Comparison of ENCODE assay signal across 15 cellular contexts in the genomic region with DNA sequence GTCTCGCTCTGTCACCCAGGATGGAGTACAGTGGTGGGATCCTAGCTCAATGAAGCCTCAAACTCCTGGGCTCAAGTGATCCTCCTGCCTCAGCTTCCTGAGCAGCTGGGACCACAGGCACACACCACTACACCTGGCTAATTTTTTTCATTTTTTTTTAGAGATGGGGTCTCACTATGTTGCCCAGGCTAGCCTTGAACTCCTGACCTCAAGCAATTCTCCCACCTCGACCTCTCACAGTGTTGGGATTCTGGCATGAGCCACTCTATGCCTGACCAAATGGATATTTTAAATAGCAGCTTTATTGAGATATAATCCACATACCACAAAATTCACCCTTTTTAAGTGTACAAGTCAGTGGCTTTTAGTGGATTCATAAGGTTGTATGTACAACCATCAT. TPM values are rescaled to one million over a fixed set of nuclear protein-coding genes. Genes with fewer than 3 reads are reported as not detected.
DNase-seq lines count a peak whose midpoint lies in the region; ATAC-seq and TF ChIP-seq lines count a peak whose summit lies in the region.
"Had no signal": no experiment of that assay in that cellular context is flagged by ENCODE, and none has a peak within 500 bp of the region (broad histone marks: within the 10 kb centered on the region; RNA-seq: fewer than 3 reads in every experiment).

No MANE protein-coding gene starts in this region.

- H3K4me3 Mint-ChIP-seq in CD4-positive, alpha-beta memory T cell, result peak overlapping the region in 6 of 8 donors; percentile 28 to 81 (median 62)
- H3K4me3 Mint-ChIP-seq in activated naive CD8-positive, alpha-beta T cell treated with anti-CD3 and anti-CD28 coated beads, Interleukin-2, amount 50 U/mL, for 24 hours, result no peak overlapping the region
- H3K4me3 Mint-ChIP-seq in natural killer cell, result peak overlapping the region; percentile 76

- H3K4me2 ChIP-seq in BLaER1 (peak overlapping the region; percentile 11; the same call in 1 of the 2 replicates), osteoblast (ENCODE audit: insufficient read depth, low read length) (no peak overlapping the region)

- peaks cover 87% of the 10 kb centered on the region for H3K79me2 ChIP-seq in osteoblast (ENCODE audit: insufficient read depth, low read length)

- CTCF ChIA-PET in CD4-positive, alpha-beta memory T cell (lab: Charles Lee; ENCODE audit: partially characterized antibody), result interaction anchor here (1.0 to 1.5 kb wide), 4 partner anchors 13 to 534 kb away, joined by 3 to 4 read pairs (median 3); no protein-coding TSS in a partner anchor

- H3K4me1 ChIP-seq in BLaER1 (peaks cover 23% of the 10 kb centered on the region), heart right ventricle (peaks cover 4 to 97% (median 34%) of the 10 kb centered on the region in 9 donors), osteoblast (ENCODE audit: insufficient read depth, low read length) (peaks cover 13% of the 10 kb centered on the region)
- H3K4me1 ChIP-seq in CD4-positive, alpha-beta memory T cell (ENCODE audit: insufficient read depth, low read length), result peaks cover 83% of the 10 kb centered on the region

- no peak overlapping the region for H3K27ac ChIP-seq in BLaER1
- no peak overlapping the region for H3K27ac ChIP-seq in CD4-positive, alpha-beta memory T cell (ENCODE audit: low read depth, low read length)
- no peak overlapping the region for H3K27ac ChIP-seq in heart right ventricle
- no peak overlapping the region for H3K27ac ChIP-seq in osteoblast (ENCODE audit: low read depth, low read length)

- peaks cover 69% of the 10 kb centered on the region for H3K36me3 ChIP-seq in BLaER1
- peaks cover 28% of the 10 kb centered on the region for H3K36me3 ChIP-seq in CD4-positive, alpha-beta memory T cell (ENCODE audit: insufficient read depth, low read length)
- peaks cover 0 to 69% (median 3%) of the 10 kb centered on the region in 9 donors for H3K36me3 ChIP-seq in heart right ventricle
- peaks cover 18% of the 10 kb centered on the region for H3K36me3 ChIP-seq in osteoblast (ENCODE audit: insufficient read depth, low read length)

- H3K36me3 Mint-ChIP-seq in CD4-positive, alpha-beta memory T cell, result peaks cover 10 to 69% of the 10 kb centered on the region in 2 donors
- H3K36me3 Mint-ChIP-seq in activated naive CD8-positive, alpha-beta T cell treated with anti-CD3 and anti-CD28 coated beads, Interleukin-2, amount 50 U/mL, for 24 hours (ENCODE audit: low read depth), result peaks cover 24% of the 10 kb centered on the region
- no peaks in the 10 kb centered on the region for H3K36me3 Mint-ChIP-seq in natural killer cell

- no peak for ATAC-seq in activated naive CD8-positive, alpha-beta T cell treated with anti-CD3 and anti-CD28 coated beads, Interleukin-2, amount 50 U/mL, for 24 hours
- ATAC-seq in natural killer cell (no peak), heart right ventricle (no peak)
- ATAC-seq: Panc1, Right ventricle myocardium inferior had no signal

- no peak overlapping the region for H3K9ac ChIP-seq in BLaER1

- H3K27me3 Mint-ChIP-seq in CD4-positive, alpha-beta memory T cell, result no peaks in the 10 kb centered on the region
- H3K27me3 Mint-ChIP-seq in activated naive CD8-positive, alpha-beta T cell treated with anti-CD3 and anti-CD28 coated beads, Interleukin-2, amount 50 U/mL, for 24 hours, result no peaks in the 10 kb centered on the region
- H3K27me3 Mint-ChIP-seq in natural killer cell (ENCODE audit: low read depth in 2 of 2), result no peaks in the 10 kb centered on the region

- H4K20me1 ChIP-seq in BLaER1, result peaks cover 98% of the 10 kb centered on the region
- H4K20me1 ChIP-seq in osteoblast (ENCODE audit: insufficient read depth, low read length), result peaks cover 33% of the 10 kb centered on the region

- H3K27me3 ChIP-seq in BLaER1, result no peaks in the 10 kb centered on the region
- no peaks in the 10 kb centered on the region for H3K27me3 ChIP-seq in CD4-positive, alpha-beta memory T cell (ENCODE audit: insufficient read depth, low read length)
- H3K27me3 ChIP-seq in heart right ventricle, result no peaks in the 10 kb centered on the region
- no peaks in the 10 kb centered on the region for H3K27me3 ChIP-seq in osteoblast (ENCODE audit: insufficient read depth, low read length)

- peaks cover 58 to 100% (median 69%) of the 10 kb centered on the region in 4 donors for H3K4me1 Mint-ChIP-seq in CD4-positive, alpha-beta memory T cell
- H3K4me1 Mint-ChIP-seq in activated naive CD8-positive, alpha-beta T cell treated with anti-CD3 and anti-CD28 coated beads, Interleukin-2, amount 50 U/mL, for 24 hours, result peaks cover 52% of the 10 kb centered on the region
- H3K4me1 Mint-ChIP-seq in natural killer cell, result peaks cover 73 to 81% of the 10 kb centered on the region in 2 donors

- intact Hi-C loops in CD4-positive, alpha-beta memory T cell (cut with micrococcal nuclease), result no loop called here
- intact Hi-C loops in natural killer cell (cut with micrococcal nuclease) (no loop called here), heart right ventricle (cut with DNase I) (no loop called here)

- H2AFZ ChIP-seq in osteoblast (ENCODE audit: low read length), result no peak overlapping the region

- DNase-seq in CD4-positive, alpha-beta memory T cell, result no peak
- no peak for DNase-seq in activated naive CD8-positive, alpha-beta T cell treated with anti-CD3 and anti-CD28 coated beads, Interleukin-2, amount 50 U/mL, for 24 hours
- no peak for DNase-seq in natural killer cell
- no peak for DNase-seq in heart right ventricle
- no peak for DNase-seq in NAMALWA (ENCODE audit: low spot score)
- no peak for DNase-seq in osteoblast (ENCODE audit: insufficient read length, low spot score, missing footprints)
- DNase-seq: EL, IMR-90, NCI-H1417 treated with DMSO at 0.1 percent for 48 hours, NCI-H2029, NCI-H510A, NCI-H82 had no signal

- POLR2A ChIA-PET in CD4-positive, alpha-beta memory T cell (lab: Charles Lee; ENCODE audit: partially characterized antibody), result interaction anchor here (4.4 kb wide), 1 partner anchor 11 kb away, joined by 22 read pairs; a partner anchor contains a TSS

- H3K9me3 ChIP-seq in BLaER1 (no peaks in the 10 kb centered on the region), heart right ventricle (no peaks in the 10 kb centered on the region), osteoblast (ENCODE audit: low read depth, low read length) (no peaks in the 10 kb centered on the region)
- no peaks in the 10 kb centered on the region for H3K9me3 ChIP-seq in CD4-positive, alpha-beta memory T cell (ENCODE audit: control insufficient read depth in 1 of 2, low read length in 2 of 2)

- WGBS in heart right ventricle, 2 donors, result 79 to 92% methylated on average over 2 of the region's 2 CpGs

- peak overlapping the region in 5 of 7 donors; percentile 22 to 96 (median 77) for H3K27ac Mint-ChIP-seq in CD4-positive, alpha-beta memory T cell
- H3K27ac Mint-ChIP-seq in activated naive CD8-positive, alpha-beta T cell treated with anti-CD3 and anti-CD28 coated beads, Interleukin-2, amount 50 U/mL, for 24 hours, result peak overlapping the region; percentile 25
- peak overlapping the region; percentile 60 to 61 for H3K27ac Mint-ChIP-seq in natural killer cell

- H3K4me3 ChIP-seq in BLaER1 (no peak overlapping the region), heart right ventricle (no peak overlapping the region), osteoblast (ENCODE audit: insufficient read depth, low read length) (no peak overlapping the region)
- no peak overlapping the region for H3K4me3 ChIP-seq in CD4-positive, alpha-beta memory T cell (ENCODE audit: low read length in 2 of 2)

- H3K9me3 Mint-ChIP-seq in CD4-positive, alpha-beta memory T cell, result no peaks in the 10 kb centered on the region
- no peaks in the 10 kb centered on the region for H3K9me3 Mint-ChIP-seq in activated naive CD8-positive, alpha-beta T cell treated with anti-CD3 and anti-CD28 coated beads, Interleukin-2, amount 50 U/mL, for 24 hours
- H3K9me3 Mint-ChIP-seq in natural killer cell, result no peaks in the 10 kb centered on the region

- TF ChIP-seq CTCF in natural killer cell (IDR thresholded peaks at IDR 0.05) (no peak), heart right ventricle (IDR thresholded peaks at IDR 0.05) (no peak), osteoblast (IDR thresholded peaks at IDR 0.05; ENCODE audit: extremely low read depth, low read depth, low read length) (no peak)

RNA-seq across cellular contexts. Expression of a gene that starts 11.1 kb away (rescaled TPM):
- 100 to 1,000 TPM; 138 to 154 TPM for total RNA-seq in CD4-positive, alpha-beta memory T cell
- polyA plus RNA-seq in CD4-positive, alpha-beta memory T cell, result 10 to 100 TPM; 67.6 to 94.6 TPM
- total RNA-seq in natural killer cell, result 100 to 1,000 TPM; 133 to 151 (median 149) TPM
- 10 to 100 TPM; 11.0 to 25.5 (median 12.5) TPM for total RNA-seq in heart right ventricle
- 10 to 100 TPM; 11.8 to 40.8 TPM for polyA plus RNA-seq in heart right ventricle
- total RNA-seq in osteoblast, result 70.1 and 73.1 TPM in 2 replicates

RNA-seq across cellular contexts. Expression of a gene that starts 44.7 kb away (rescaled TPM):
- total RNA-seq in CD4-positive, alpha-beta memory T cell, result 10 to 100 TPM; 53.8 to 56.9 TPM
- polyA plus RNA-seq in CD4-positive, alpha-beta memory T cell, result 10 to 100 TPM; 62.2 to 75.5 TPM
- total RNA-seq in natural killer cell (10 to 100 TPM; 41.7 to 49.8 (median 46.0) TPM), heart right ventricle (10 to 100 TPM; 37.8 to 77.1 (median 45.8) TPM), osteoblast (43.4 and 45.1 TPM in 2 replicates)
- polyA plus RNA-seq in heart right ventricle, result 10 to 100 TPM; 14.5 to 20.7 TPM

Comparison
In these comparisons a context has a peak if more than half of its experiments do, and no peak if none do; other contexts are left out.
1. H3K27ac Mint-ChIP-seq: peak in every context shown above with its lines; median percentile 77 in CD4-positive, alpha-beta memory T cell; 60 in natural killer cell; 25 in activated naive CD8-positive, alpha-beta T cell treated with anti-CD3 and anti-CD28 coated beads, Interleukin-2, amount 50 U/mL, for 24 hours.